Comparison of ENCODE assay signal across 23 cellular contexts in the genomic region with DNA sequence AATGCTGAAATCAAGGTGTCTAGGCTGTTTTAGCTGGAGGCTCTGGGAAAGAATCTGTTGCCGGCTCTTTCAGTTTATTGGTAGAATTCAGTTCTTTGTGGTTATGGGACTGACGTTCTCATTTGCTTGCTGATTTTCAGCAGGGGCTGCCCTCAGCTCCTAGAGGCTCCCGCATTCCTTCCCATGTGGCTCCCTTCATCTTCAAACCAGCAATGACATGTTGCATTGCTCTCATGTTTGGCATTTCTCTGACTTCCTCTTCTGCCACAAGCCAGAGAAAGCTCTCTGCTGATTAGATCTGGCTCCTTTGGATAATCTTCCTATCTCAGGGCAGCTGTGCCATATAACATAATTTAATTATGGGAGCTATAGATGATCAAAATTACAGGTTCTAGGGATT.
DNase-seq lines count a peak whose midpoint lies in the region; ATAC-seq, FAIRE-seq and TF ChIP-seq lines count a peak whose summit lies in the region.
"Had no signal": no experiment of that assay in that cellular context is flagged by ENCODE, and none has a peak within 500 bp of the region (broad histone marks: within the 10 kb centered on the region; RNA-seq: fewer than 3 reads in every experiment).

No MANE protein-coding gene starts in this region.

- H3K4me1 ChIP-seq in A673 (ENCODE audit: insufficient read depth, low read length, poor library complexity, severe bottlenecking) (peaks cover 7% of the 10 kb centered on the region), mesenchymal stem cell (ENCODE audit: control insufficient read depth, insufficient read depth, low read depth, low read length) (peaks cover 9% of the 10 kb centered on the region)
- H3K4me1 ChIP-seq: left ventricle myocardium inferior had no signal

- WGBS in mesenchymal stem cell = 35% methylated on average over 3 of the region's 3 CpGs

- no peak overlapping the region for H2AK5ac ChIP-seq in mesenchymal stem cell (ENCODE audit: low read length, severe bottlenecking)

- H3K4me2 ChIP-seq in mesenchymal stem cell (ENCODE audit: low read length, poor library complexity, severe bottlenecking) = no peak overlapping the region
- H3K4me2 ChIP-seq: BLaER1 treated with 17β-estradiol and CSF1 and Interleukin-3, amounts not matched to agents 10 nM and 100 nM had no signal

- H3K4me3 Mint-ChIP-seq in chondrocyte (ENCODE audit: unreplicated experiment) = no peak overlapping the region

- H3K36me3 ChIP-seq in A673 (ENCODE audit: insufficient read depth, low read length, poor library complexity, severe bottlenecking) (no peaks in the 10 kb centered on the region), mesenchymal stem cell (ENCODE audit: control insufficient read depth in 1 of 2, insufficient read depth in 2 of 2, low read depth in 1 of 2, low read length in 2 of 2) (no peaks in the 10 kb centered on the region)
- H3K36me3 ChIP-seq: BLaER1 treated with 17β-estradiol and CSF1 and Interleukin-3, amounts not matched to agents 10 nM and 100 nM; left ventricle myocardium inferior had no signal

- H3K9ac ChIP-seq in mesenchymal stem cell (ENCODE audit: low read length) = no peak overlapping the region
- H3K9ac ChIP-seq: BLaER1 treated with 17β-estradiol and CSF1 and Interleukin-3, amounts not matched to agents 10 nM and 100 nM had no signal

- H3K4me3 ChIP-seq in A673 (ENCODE audit: low read depth, low read length, poor library complexity, severe bottlenecking) (no peak overlapping the region), mesenchymal stem cell (ENCODE audit: insufficient read depth in 1 of 2, low read depth in 1 of 2, low read length in 2 of 2) (no peak overlapping the region)
- H3K4me3 ChIP-seq: BLaER1 treated with 17β-estradiol and CSF1 and Interleukin-3, amounts not matched to agents 10 nM and 100 nM; left ventricle myocardium inferior had no signal

- peak; percentile 6 for DNase-seq in A673 (ENCODE audit: low spot score)
- peak; percentile 16 for DNase-seq in RCC 7860 (ENCODE audit: low spot score)
- no peak for DNase-seq in chondrocyte (ENCODE audit: low spot score)
- peak; percentile 2 for DNase-seq in mesenchymal stem cell
- DNase-seq in NCI-H2227 treated with DMSO at 0.1 percent for 48 hours (lab: John Stamatoyannopoulos, UW) = no peak
- DNase-seq in NCI-H524 (lab: John Stamatoyannopoulos, UW) = no peak
- DNase-seq: activated CD8-positive, alpha-beta memory T cell treated with anti-CD3 and anti-CD28 coated beads, Interleukin-2, amount 50 U/mL, for 48 hours; activated effector memory CD4-positive, alpha-beta T cell treated with anti-CD3 and anti-CD28 coated beads, Interleukin-2, amount 50 U/mL, for 16 hours; Calu3; caudate nucleus; Karpas-422; left ventricle myocardium inferior; NCI-H1092; NCI-H524 treated with DMSO at 0.1 percent for 48 hours; occipital lobe; retina; stimulated activated CD8-positive, alpha-beta memory T cell treated with anti-CD3 and anti-CD28 coated beads, Interleukin-4, amount 100 ng/mL, for 48 hours had no signal

- H2BK120ac ChIP-seq in mesenchymal stem cell (ENCODE audit: low read depth, low read length) = no peak overlapping the region

- no TSS peak for BruUV-seq in A673 (replicated peaks; lab: Mats Ljungman, UMichigan)

- no peak overlapping the region for H2AFZ ChIP-seq in mesenchymal stem cell (ENCODE audit: low read depth, low read length)

- H4K91ac ChIP-seq in mesenchymal stem cell (ENCODE audit: low read length) = no peak overlapping the region

- peaks cover 68% of the 10 kb centered on the region for H3K4me1 Mint-ChIP-seq in chondrocyte (ENCODE audit: low read depth)

- H3K18ac ChIP-seq in mesenchymal stem cell (ENCODE audit: low read depth in 1 of 2, low read length in 2 of 2) = no peak overlapping the region

- H3K4ac ChIP-seq in mesenchymal stem cell (ENCODE audit: low read depth in 1 of 2, low read length in 2 of 2) = no peak overlapping the region

- H3K14ac ChIP-seq in mesenchymal stem cell (ENCODE audit: low read length in 2 of 2) = no peak overlapping the region

- CTCF ChIA-PET in A673 (lab: Charles Lee) = no interaction called here

- TF ChIP-seq CTCF in A673 (conservative IDR thresholded peaks at IDR 0.05; ENCODE audit: low read depth, low read length) (no peak), chondrocyte (IDR thresholded peaks at IDR 0.05) (no peak)

- H3K27ac ChIP-seq in A673 (ENCODE audit: low read depth, low read length, poor library complexity, severe bottlenecking) (no peak overlapping the region), mesenchymal stem cell (ENCODE audit: low read length, poor library complexity, severe bottlenecking) (peak overlapping the region; percentile 87)
- H3K27ac ChIP-seq: BLaER1 treated with 17β-estradiol and CSF1 and Interleukin-3, amounts not matched to agents 10 nM and 100 nM; left ventricle myocardium inferior had no signal

- H2BK5ac ChIP-seq in mesenchymal stem cell (ENCODE audit: low read depth, low read length, poor library complexity, severe bottlenecking) = no peak overlapping the region

- H3K27ac Mint-ChIP-seq in chondrocyte (ENCODE audit: unreplicated experiment) = peak overlapping the region; percentile 34

- no peak overlapping the region for H4K8ac ChIP-seq in mesenchymal stem cell (ENCODE audit: low read length)

- no peaks in the 10 kb centered on the region for H3K79me1 ChIP-seq in mesenchymal stem cell (replicated peaks; ENCODE audit: low read length, poor library complexity, severe bottlenecking)

- peaks cover 4% of the 10 kb centered on the region for H3K27me3 Mint-ChIP-seq in chondrocyte (ENCODE audit: low read depth)

- no peaks in the 10 kb centered on the region for H3K9me3 Mint-ChIP-seq in chondrocyte (ENCODE audit: low read depth)

- FAIRE-seq in RCC 7860 (lab: Jason Lieb, UNC) = no peak
- FAIRE-seq: frontal cortex, urothelium cell line had no signal

- H3K27me3 ChIP-seq in A673 (replicated peaks; ENCODE audit: insufficient read depth, low read depth, low read length, poor library complexity) (no peaks in the 10 kb centered on the region), mesenchymal stem cell (ENCODE audit: control insufficient read depth in 1 of 2, insufficient read depth in 1 of 2, low read length in 2 of 2) (no peaks in the 10 kb centered on the region)
- H3K27me3 ChIP-seq: BLaER1 treated with 17β-estradiol and CSF1 and Interleukin-3, amounts not matched to agents 10 nM and 100 nM had no signal

- H3K9me3 ChIP-seq in A673 (ENCODE audit: low read depth, low read length, poor library complexity, severe bottlenecking) (no peaks in the 10 kb centered on the region), mesenchymal stem cell (ENCODE audit: control insufficient read depth, low read length) (no peaks in the 10 kb centered on the region)
- H3K9me3 ChIP-seq: BLaER1 treated with 17β-estradiol and CSF1 and Interleukin-3, amounts not matched to agents 10 nM and 100 nM; left ventricle myocardium inferior had no signal

- intact Hi-C loops in A673 (cut with micrococcal nuclease; ENCODE audit: unreplicated experiment) = no loop called here

- H3K23ac ChIP-seq in mesenchymal stem cell (ENCODE audit: low read length in 2 of 2) = no peak overlapping the region

- no peak overlapping the region for H2BK15ac ChIP-seq in mesenchymal stem cell (ENCODE audit: low read depth, poor library complexity, severe bottlenecking)

- H3K36me3 Mint-ChIP-seq in chondrocyte (ENCODE audit: low read depth) = no peaks in the 10 kb centered on the region

- ATAC-seq in HG02973 (IDR thresholded peaks at IDR 0.05; ENCODE audit: unreplicated experiment) = no peak
- no peak for ATAC-seq in GM18873 (IDR thresholded peaks at IDR 0.05; ENCODE audit: low FRiP score, unreplicated experiment)
- ATAC-seq: HCT116 had no signal

- POLR2A ChIA-PET in A673 (lab: Charles Lee; ENCODE audit: low non-redundant PET) = no interaction called here

- H2BK12ac ChIP-seq in mesenchymal stem cell (ENCODE audit: low read length in 2 of 2) = no peak overlapping the region

Comparison
In these comparisons a context has a peak if more than half of its experiments do, and no peak if none do; other contexts are left out.
1. DNase-seq: peak in A673 (single experiment), RCC 7860 (single experiment) and mesenchymal stem cell (single experiment); none in chondrocyte (single experiment), NCI-H2227 treated with DMSO at 0.1 percent for 48 hours (single experiment) and NCI-H524 (0 of 2).